In genomic region chr6:56842602-56843475, GRCh38 we compare ENCODE assay signal across 8 cellular contexts.
A peak's percentile ranks its signal among the peaks of the same experiment; 100 is the strongest.
DNase-seq lines count a peak whose midpoint lies in the region; ATAC-seq, FAIRE-seq and TF ChIP-seq lines count a peak whose summit lies in the region.

No MANE protein-coding gene starts in this region.

- H3K4me3 ChIP-seq in SK-N-MC, result peak overlapping the region; percentile 91
- peak overlapping the region; percentile 63 to 93 (median 80) for H3K4me3 ChIP-seq in dorsolateral prefrontal cortex
- peak overlapping the region in 2 of 3 donors; percentile 41 to 57 for H3K4me3 ChIP-seq in thyroid gland (replicated peaks in 1 of 3)

- no peak for TF ChIP-seq POLR2A in thyroid gland (IDR thresholded peaks at IDR 0.05)

- H3K9me3 ChIP-seq in SK-N-MC (ENCODE audit: low read depth, low read length) (no peaks in the 10 kb centered on the region), thyroid gland (no peaks in the 10 kb centered on the region)

- intact Hi-C loops in dorsolateral prefrontal cortex (cut with DNase I), result loop anchor here (5.0 kb wide), 3 partner anchors 36 to 131 kb away; no protein-coding TSS in a partner anchor
- intact Hi-C loops in thyroid gland (cut with DNase I), result loop anchor here (10.0 kb wide), 1 partner anchor 78 kb away; no protein-coding TSS in a partner anchor

- no peaks in the 10 kb centered on the region for H3K27me3 ChIP-seq in dorsolateral prefrontal cortex
- no peaks in the 10 kb centered on the region for H3K27me3 ChIP-seq in thyroid gland

- H3K9ac ChIP-seq in SK-N-MC (ENCODE audit: insufficient read length), result peak overlapping the region; percentile 54

- DNase-seq in Daoy (ENCODE audit: low read depth) (peak; percentile 60), HTR-8/SVneo (ENCODE audit: insufficient read length, low spot score) (peak; percentile 28), SK-N-MC (ENCODE audit: low read depth, low spot score) (no peak), dorsolateral prefrontal cortex (peak in 2 of 10 donors; percentile 17 to 25), lung microvascular endothelial cell (ENCODE audit: low read depth in 2 of 2) (peak; percentile 31 to 67), thyroid gland (peak; percentile 19 to 35), MV-4-11 (lab: John Stamatoyannopoulos, UW) (no peak)

- H3K36me3 ChIP-seq in SK-N-MC (ENCODE audit: insufficient read depth, low read length), result no peaks in the 10 kb centered on the region
- H3K36me3 ChIP-seq in thyroid gland, result no peaks in the 10 kb centered on the region

- WGBS in thyroid gland, 2 donors, result 6 to 8% methylated on average over 31 to 41 of the region's 47 CpGs

- peak; percentile 15 for ATAC-seq in GM21381 (IDR thresholded peaks at IDR 0.05; ENCODE audit: unreplicated experiment)

- TF ChIP-seq CTCF in dorsolateral prefrontal cortex (IDR thresholded peaks at IDR 0.05 in 54 of 56, conservative IDR thresholded peaks at IDR 0.05 in 2 of 56; ENCODE audit: low read depth in 1 of 56, partially characterized antibody in 56 of 56) (peak in 1 of 56 donors; percentile 10), thyroid gland (IDR thresholded peaks at IDR 0.05) (no peak)

- peaks cover 0 to 4% of the 10 kb centered on the region in 2 donors for H3K4me1 ChIP-seq in thyroid gland

- peak; percentile 94 for FAIRE-seq in HTR-8/SVneo (lab: Jason Lieb, UNC)

- no peak overlapping the region for H3K27ac ChIP-seq in SK-N-MC
- peak overlapping the region; percentile 46 to 99 (median 95) for H3K27ac ChIP-seq in dorsolateral prefrontal cortex
- peak overlapping the region in 2 of 3 donors; percentile 65 to 79 for H3K27ac ChIP-seq in thyroid gland

Comparison
In these comparisons a context has a peak if more than half of its experiments do, and no peak if none do; other contexts are left out.
1. DNase-seq: peak in Daoy (single experiment), HTR-8/SVneo (single experiment), lung microvascular endothelial cell (2 of 2) and thyroid gland (2 of 2); none in SK-N-MC (single experiment) and MV-4-11 (single experiment).
2. Peak in every context shown above with its lines, with median percentiles within 50 percentile points of each other: H3K4me3 ChIP-seq.